7 cellular contexts compared by ENCODE assay signal in the genomic region with DNA sequence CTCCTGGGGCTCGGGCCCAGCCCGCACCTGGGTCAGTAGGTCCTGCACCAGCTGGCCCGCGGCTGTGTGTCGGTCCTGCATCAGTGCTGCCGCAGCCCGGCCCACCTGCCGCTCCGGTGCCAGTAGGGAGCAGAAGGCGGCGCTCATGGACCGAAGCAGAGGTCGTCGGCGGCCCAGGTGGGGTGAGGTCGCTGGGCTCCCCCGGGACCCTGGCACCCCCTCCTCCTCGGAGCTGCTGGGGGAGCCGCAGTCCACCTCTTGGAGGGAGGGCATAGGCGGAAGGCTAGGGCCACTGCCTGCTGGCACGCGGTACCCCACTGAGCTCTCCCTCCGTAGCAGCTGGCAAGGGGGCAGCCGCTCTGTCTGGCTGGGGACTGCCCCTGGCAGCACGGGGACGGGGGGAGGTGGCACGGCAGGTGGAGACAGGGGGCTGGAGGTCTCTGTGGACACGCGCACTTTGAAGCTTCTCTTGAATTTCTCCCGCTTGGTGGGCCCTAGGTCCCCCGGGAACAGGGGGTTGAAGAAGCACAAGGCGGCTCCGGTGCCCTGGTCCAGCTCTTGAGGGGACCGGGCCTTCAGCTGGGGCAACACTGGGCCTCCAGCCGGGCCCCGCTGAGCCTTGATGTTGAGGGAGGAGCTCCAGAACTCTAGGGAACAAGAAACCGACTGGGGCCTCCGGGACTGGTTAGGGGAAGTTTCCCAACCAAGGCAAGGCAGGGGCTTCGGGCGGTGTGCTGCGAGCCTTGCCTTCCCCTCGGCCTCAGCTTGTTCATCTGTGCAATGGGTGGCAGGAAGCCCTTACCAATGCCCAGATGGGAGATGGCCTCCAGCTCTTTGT. TPM values are rescaled to one million over a fixed set of nuclear protein-coding genes. Genes with fewer than 3 reads are reported as not detected.
DNase-seq lines count a peak whose midpoint lies in the region; ATAC-seq and TF ChIP-seq lines count a peak whose summit lies in the region.
"Had no signal": no experiment of that assay in that cellular context is flagged by ENCODE, and none has a peak within 500 bp of the region (broad histone marks: within the 10 kb centered on the region; RNA-seq: fewer than 3 reads in every experiment).

No MANE protein-coding gene starts in this region.

- no peak for DNase-seq in MG63
- no peak for DNase-seq in brain microvascular endothelial cell
- DNase-seq in neural progenitor cell (ENCODE audit: low spot score) = no peak
- DNase-seq in activated CD4-positive, alpha-beta T cell treated with anti-CD3 and anti-CD28 coated beads, Interleukin-2, amount 50 U/mL, for 4 hours = no peak
- no peak for DNase-seq in KBM-7

- H3K4me1 Mint-ChIP-seq in neural progenitor cell = peaks cover 27% of the 10 kb centered on the region

- H3K4me3 ChIP-seq in MG63 (peak overlapping the region; percentile 84), brain microvascular endothelial cell (ENCODE audit: low read depth, low read length) (peak overlapping the region; percentile 76), neural progenitor cell (no peak overlapping the region)

- H3K27me3 Mint-ChIP-seq in neural progenitor cell (ENCODE audit: insufficient read depth, low read depth) = peaks cover 3% of the 10 kb centered on the region

- peak overlapping the region; percentile 81 for H3K4me3 Mint-ChIP-seq in neural progenitor cell

- no peak overlapping the region for H2AFZ ChIP-seq in neural progenitor cell (replicated peaks)

- H3K27me3 ChIP-seq in MG63 (no peaks in the 10 kb centered on the region), brain microvascular endothelial cell (replicated peaks) (no peaks in the 10 kb centered on the region), neural progenitor cell (peaks cover 5% of the 10 kb centered on the region)

- H3K36me3 ChIP-seq in MG63 (peaks cover 65% of the 10 kb centered on the region), brain microvascular endothelial cell (replicated peaks) (peaks cover 22% of the 10 kb centered on the region), neural progenitor cell (no peaks in the 10 kb centered on the region)

- H3K9me3 Mint-ChIP-seq in neural progenitor cell = no peaks in the 10 kb centered on the region

- H3K9me3 ChIP-seq in MG63 (no peaks in the 10 kb centered on the region), neural progenitor cell (ENCODE audit: low read depth) (no peaks in the 10 kb centered on the region)

- no peak overlapping the region for H3K27ac Mint-ChIP-seq in neural progenitor cell

- in situ Hi-C loops in brain microvascular endothelial cell (cut with HindIII; ENCODE audit: low pct_ligation_motif_present, low sequenced_read_pairs) = no loop called here
- in situ Hi-C loops in KBM-7 (cut with MboI; ENCODE audit: low pct_unique_long_range_greater_than_20kb, low sequenced_read_pairs) = no loop called here

- peaks cover 5% of the 10 kb centered on the region for H4K20me1 ChIP-seq in neural progenitor cell (ENCODE audit: low read depth)

- H3K4me1 ChIP-seq in neural progenitor cell = peaks cover 11% of the 10 kb centered on the region

- TF ChIP-seq CTCF in brain microvascular endothelial cell (IDR thresholded peaks at IDR 0.05; ENCODE audit: low read depth, low read length, missing control alignments) (no peak), neural progenitor cell (IDR thresholded peaks at IDR 0.05) (no peak)

- peaks cover 12% of the 10 kb centered on the region for H3F3A ChIP-seq in neural progenitor cell (ENCODE audit: low read depth)

- H3K27ac ChIP-seq in brain microvascular endothelial cell = peak overlapping the region; percentile 97
- H3K27ac ChIP-seq in neural progenitor cell = no peak overlapping the region

- no peak for ATAC-seq in GM18511 (IDR thresholded peaks at IDR 0.05; ENCODE audit: unreplicated experiment)

- H3K36me3 Mint-ChIP-seq in neural progenitor cell = no peaks in the 10 kb centered on the region

- H3K4me2 ChIP-seq in neural progenitor cell = peak overlapping the region; percentile 85

- H3K9ac ChIP-seq in neural progenitor cell = no peak overlapping the region

- H3K79me2 ChIP-seq in neural progenitor cell (ENCODE audit: low read depth) = no peaks in the 10 kb centered on the region

RNA-seq across cellular contexts. Expression of gene RIN1, which starts 1.4 kb away (rescaled TPM):
- 45.3 and 65.7 TPM in 2 replicates for total RNA-seq in MG63 (2014; rRNA removed; shearing (Covaris generic); ENCODE audit: low replicate concordance)
- 0.56 and 2.6 TPM in 2 replicates for total RNA-seq in neural progenitor cell (ENCODE audit: low replicate concordance)

RNA-seq across cellular contexts. Expression of gene BRMS1, which starts 10.1 kb away (rescaled TPM):
- 119 TPM in 2 replicates for total RNA-seq in MG63 (2014; rRNA removed; shearing (Covaris generic); ENCODE audit: low replicate concordance)
- 16.4 and 34.6 TPM in 2 replicates for total RNA-seq in neural progenitor cell (ENCODE audit: low replicate concordance)

RNA-seq across cellular contexts. Expression of gene B4GAT1, which starts 12.6 kb away (rescaled TPM):
- 26.6 and 34.6 TPM in 2 replicates for total RNA-seq in MG63 (2014; rRNA removed; shearing (Covaris generic); ENCODE audit: low replicate concordance)
- 40.9 and 57.1 TPM in 2 replicates for total RNA-seq in neural progenitor cell (ENCODE audit: low replicate concordance)

RNA-seq across cellular contexts. Expression of gene CD248, which starts 18.0 kb away (rescaled TPM):
- total RNA-seq in MG63 (2014; rRNA removed; shearing (Covaris generic); ENCODE audit: low replicate concordance) = not detected in 2 replicates
- 0.62 and 0.99 TPM in 2 replicates for total RNA-seq in neural progenitor cell (ENCODE audit: low replicate concordance)
- total RNA-seq: NCI-H460 had no signal

RNA-seq across cellular contexts. Expression of gene SLC29A2, which starts 36.7 kb away (rescaled TPM):
- not detected in 2 replicates for total RNA-seq in MG63 (2014; rRNA removed; shearing (Covaris generic); ENCODE audit: low replicate concordance)
- 6.9 and 15.3 TPM in 2 replicates for total RNA-seq in neural progenitor cell (ENCODE audit: low replicate concordance)

Comparison
In these comparisons a context has a peak if more than half of its experiments do, and no peak if none do; other contexts are left out.
1. RNA of gene RIN1, which starts 1.4 kb away (total RNA-seq): 45.3 to 65.7 TPM in MG63; 0.56 to 2.6 TPM in neural progenitor cell; every median in the first group is over 10 times any median in the second.